Comparison of ENCODE assay signal across 28 cellular contexts in genomic region chr1:15708486-15709137, GRCh38. TPM values are rescaled to one million over a fixed set of nuclear protein-coding genes. Genes with fewer than 3 reads are reported as not detected.
"Had no signal": no experiment of that assay in that cellular context is flagged by ENCODE, and none has a peak within 500 bp of the region (broad histone marks: within the 10 kb centered on the region; RNA-seq: fewer than 3 reads in every experiment).

No MANE protein-coding gene starts in this region.

- H3K27ac Mint-ChIP-seq: activated CD4-positive, alpha-beta memory T cell treated with anti-CD3 and anti-CD28 coated beads, Interleukin-2, amount 10 ng/mL, durations not matched to agents 7 days and 5 days; activated CD4-positive, alpha-beta T cell treated with anti-CD3 and anti-CD28 coated beads, Interleukin-2, amount 10 ng/mL, durations not matched to agents 24 days and 14 days; activated naive CD4-positive, alpha-beta T cell treated with anti-CD3 and anti-CD28 coated beads, Interleukin-2, amount 10 ng/mL, durations not matched to agents 7 days and 5 days; activated T-cell treated with anti-CD3 and anti-CD28 coated beads, Interleukin-2, amount 50 U/mL, for 72 hours; effector memory CD8-positive, alpha-beta T cell; T-helper 17 cell had no signal

- ATAC-seq: activated CD4-positive, CD25-positive, alpha-beta regulatory T cell treated with anti-CD3 and anti-CD28 coated beads, Interleukin-2, amount 50 U/mL, for 24 hours; activated T-cell treated with anti-CD3 and anti-CD28 coated beads, Interleukin-2, amount 50 U/mL, for 72 hours; effector memory CD8-positive, alpha-beta T cell; gastroesophageal sphincter; left cardiac atrium; T-helper 17 cell had no signal

- H3K36me3 ChIP-seq: colonic mucosa, thoracic aorta, upper lobe of left lung had no signal

- DNase-seq: activated CD4-positive, alpha-beta memory T cell treated with anti-CD3 and anti-CD28 coated beads, Interleukin-2, amount 10 ng/mL, durations not matched to agents 7 days and 5 days; activated CD4-positive, alpha-beta T cell treated with anti-CD3 and anti-CD28 coated beads, Interleukin-2, amount 10 ng/mL, durations not matched to agents 24 days and 14 days; activated effector memory CD4-positive, alpha-beta T cell treated with Interleukin-2 at 50 U/mL for 16 hours; activated naive CD4-positive, alpha-beta T cell treated with anti-CD3 and anti-CD28 coated beads, Interleukin-2, amount 10 ng/mL, durations not matched to agents 7 days and 5 days; activated T-cell treated with anti-CD3 and anti-CD28 coated beads, Interleukin-2, amount 50 U/mL, for 72 hours; amygdala; colonic mucosa; dorsolateral prefrontal cortex; effector memory CD8-positive, alpha-beta T cell; esophagus squamous epithelium; head of caudate nucleus; islet precursor cell; left cardiac atrium; mesenchymal stem cell; naive B cell; spleen; stimulated activated CD4-positive, alpha-beta T cell treated with anti-CD3 and anti-CD28 coated beads, Interleukin-4, amount 100 ng/mL, for 1 hour; stimulated activated naive CD4-positive, alpha-beta T cell; T-helper 17 cell; upper lobe of left lung had no signal

- H3K4me1 ChIP-seq: colonic mucosa had no signal

- H3K27me3 ChIP-seq: colonic mucosa, dorsolateral prefrontal cortex, esophagus squamous epithelium, gastroesophageal sphincter, spleen, upper lobe of left lung had no signal

- FAIRE-seq: bronchial epithelial cell had no signal

- H3K4me3 ChIP-seq: colonic mucosa, dorsolateral prefrontal cortex, esophagus squamous epithelium, gastroesophageal sphincter, spleen, thoracic aorta, upper lobe of left lung had no signal

- H3K4me1 Mint-ChIP-seq: activated CD4-positive, alpha-beta memory T cell treated with anti-CD3 and anti-CD28 coated beads, Interleukin-2, amount 10 ng/mL, durations not matched to agents 7 days and 5 days; neural crest cell had no signal

- H3K9me3 ChIP-seq: colonic mucosa, esophagus squamous epithelium, gastroesophageal sphincter, spleen, thoracic aorta, upper lobe of left lung had no signal

- H3K27ac ChIP-seq: colonic mucosa, esophagus squamous epithelium, gastroesophageal sphincter, thoracic aorta had no signal

- H3K4me3 Mint-ChIP-seq: activated CD4-positive, alpha-beta memory T cell treated with anti-CD3 and anti-CD28 coated beads, Interleukin-2, amount 10 ng/mL, durations not matched to agents 7 days and 5 days; activated CD4-positive, alpha-beta T cell treated with anti-CD3 and anti-CD28 coated beads, Interleukin-2, amount 10 ng/mL, durations not matched to agents 24 days and 14 days; activated naive CD4-positive, alpha-beta T cell treated with anti-CD3 and anti-CD28 coated beads, Interleukin-2, amount 10 ng/mL, durations not matched to agents 7 days and 5 days; activated T-cell treated with anti-CD3 and anti-CD28 coated beads, Interleukin-2, amount 50 U/mL, for 72 hours; effector memory CD8-positive, alpha-beta T cell; naive B cell; neural crest cell; T-helper 17 cell had no signal

- H3K27me3 Mint-ChIP-seq: activated CD4-positive, alpha-beta memory T cell treated with anti-CD3 and anti-CD28 coated beads, Interleukin-2, amount 10 ng/mL, durations not matched to agents 7 days and 5 days; activated CD4-positive, alpha-beta T cell treated with anti-CD3 and anti-CD28 coated beads, Interleukin-2, amount 10 ng/mL, durations not matched to agents 24 days and 14 days; activated naive CD4-positive, alpha-beta T cell treated with anti-CD3 and anti-CD28 coated beads, Interleukin-2, amount 10 ng/mL, durations not matched to agents 7 days and 5 days; effector memory CD8-positive, alpha-beta T cell; naive B cell; T-helper 17 cell had no signal

- H3K9me3 Mint-ChIP-seq: activated CD4-positive, alpha-beta memory T cell treated with anti-CD3 and anti-CD28 coated beads, Interleukin-2, amount 10 ng/mL, durations not matched to agents 7 days and 5 days; activated CD4-positive, alpha-beta T cell treated with anti-CD3 and anti-CD28 coated beads, Interleukin-2, amount 10 ng/mL, durations not matched to agents 24 days and 14 days; activated naive CD4-positive, alpha-beta T cell treated with anti-CD3 and anti-CD28 coated beads, Interleukin-2, amount 10 ng/mL, durations not matched to agents 7 days and 5 days; activated T-cell treated with anti-CD3 and anti-CD28 coated beads, Interleukin-2, amount 50 U/mL, for 72 hours; effector memory CD8-positive, alpha-beta T cell; naive B cell; neural crest cell had no signal

RNA-seq across cellular contexts. Expression of gene TMEM82, which starts 33.7 kb away (rescaled TPM):
- total RNA-seq: activated CD4-positive, alpha-beta memory T cell treated with anti-CD3 and anti-CD28 coated beads, Interleukin-2, amount 10 ng/mL, durations not matched to agents 7 days and 5 days; activated CD4-positive, alpha-beta T cell treated with anti-CD3 and anti-CD28 coated beads, Interleukin-2, amount 10 ng/mL, durations not matched to agents 24 days and 14 days; bronchial epithelial cell; dorsolateral prefrontal cortex; esophagus squamous epithelium; gastroesophageal sphincter; left cardiac atrium; lower leg skin; neural crest cell; omental fat pad; renal cortical epithelial cell; spleen; T-helper 17 cell; thoracic aorta; upper lobe of left lung had no signal
- polyA plus RNA-seq: spleen had no signal

RNA-seq across cellular contexts. Expression of gene FBLIM1, which starts 50.0 kb away (rescaled TPM):
- total RNA-seq: activated CD4-positive, alpha-beta memory T cell treated with anti-CD3 and anti-CD28 coated beads, Interleukin-2, amount 10 ng/mL, durations not matched to agents 7 days and 5 days; activated CD4-positive, alpha-beta T cell treated with anti-CD3 and anti-CD28 coated beads, Interleukin-2, amount 10 ng/mL, durations not matched to agents 24 days and 14 days; activated T-cell treated with anti-CD3 and anti-CD28 coated beads, Interleukin-2, amount 50 U/mL, for 72 hours had no signal
